ENCODE assay signal across 21 cellular contexts in genomic region chr16:19140392-19140791, GRCh38.
"Had no signal": no experiment of that assay in that cellular context is flagged by ENCODE, and none has a peak within 500 bp of the region (broad histone marks: within the 10 kb centered on the region; RNA-seq: fewer than 3 reads in every experiment).

No MANE protein-coding gene starts in this region.

- H3K4me1 ChIP-seq: testis had no signal

- H3K36me3 ChIP-seq: colonic mucosa, heart right ventricle, sigmoid colon, tibial nerve had no signal

- H3K4me3 Mint-ChIP-seq: endodermal cell; mesothelial cell of epicardium; natural killer cell; stimulated activated naive B cell treated with anti-CD40 and anti-IgM and Interleukin-4, amounts not matched to agents 10 μg/mL and 1 μg/mL and 100 μg/mL, for 72 hours; stimulated activated naive CD8-positive, alpha-beta T cell treated with anti-CD3 and anti-CD28 coated beads, Interleukin-15, amount 100 ng/mL, for 72 hours had no signal

- H3K27ac ChIP-seq: colonic mucosa, testis, tibial nerve had no signal

- FAIRE-seq: endothelial cell of umbilical vein, frontal cortex, islet of Langerhans had no signal

- H3K27me3 ChIP-seq: colonic mucosa, sigmoid colon, testis, tibial nerve had no signal

- DNase-seq: colonic mucosa; effector CD4-positive, alpha-beta T cell; endodermal cell; erythroblast; heart right ventricle; hypothalamus; kidney glomerular epithelial cell; natural killer cell; occipital lobe; sigmoid colon; stimulated activated CD4-positive, alpha-beta T cell treated with anti-CD3 and anti-CD28 coated beads, Interleukin-2, amount 100 ng/mL, for 24 hours; stimulated activated CD4-positive, alpha-beta T cell treated with anti-CD3 and anti-CD28 coated beads, Interleukin-4, amount 100 ng/mL, for 4 hours; stimulated activated naive B cell treated with anti-CD40 and anti-IgM and Interleukin-4, amounts not matched to agents 10 μg/mL and 1 μg/mL and 100 μg/mL, for 72 hours; stimulated activated naive CD8-positive, alpha-beta T cell treated with anti-CD3 and anti-CD28 coated beads, Interleukin-15, amount 100 ng/mL, for 72 hours; testis had no signal

- H3K9me3 ChIP-seq: colonic mucosa, heart right ventricle, sigmoid colon, testis, tibial nerve had no signal

- H3K9me3 Mint-ChIP-seq: endodermal cell; mesothelial cell of epicardium; natural killer cell; stimulated activated naive B cell treated with anti-CD40 and anti-IgM and Interleukin-4, amounts not matched to agents 10 μg/mL and 1 μg/mL and 100 μg/mL, for 72 hours; stimulated activated naive CD8-positive, alpha-beta T cell treated with anti-CD3 and anti-CD28 coated beads, Interleukin-15, amount 100 ng/mL, for 72 hours had no signal

- H3K36me3 Mint-ChIP-seq: mesothelial cell of epicardium; natural killer cell; stimulated activated naive B cell treated with anti-CD40 and anti-IgM and Interleukin-4, amounts not matched to agents 10 μg/mL and 1 μg/mL and 100 μg/mL, for 72 hours had no signal

- ATAC-seq: heart right ventricle; natural killer cell; stimulated activated naive B cell treated with anti-CD40 and anti-IgM and Interleukin-4, amounts not matched to agents 10 μg/mL and 1 μg/mL and 100 μg/mL, for 72 hours; stimulated activated naive CD8-positive, alpha-beta T cell treated with anti-CD3 and anti-CD28 coated beads, Interleukin-15, amount 100 ng/mL, for 72 hours had no signal

- H3K27ac Mint-ChIP-seq: natural killer cell; stimulated activated naive B cell treated with anti-CD40 and anti-IgM and Interleukin-4, amounts not matched to agents 10 μg/mL and 1 μg/mL and 100 μg/mL, for 72 hours; stimulated activated naive CD8-positive, alpha-beta T cell treated with anti-CD3 and anti-CD28 coated beads, Interleukin-15, amount 100 ng/mL, for 72 hours had no signal

- H3K4me1 Mint-ChIP-seq: natural killer cell; stimulated activated naive CD8-positive, alpha-beta T cell treated with anti-CD3 and anti-CD28 coated beads, Interleukin-15, amount 100 ng/mL, for 72 hours had no signal

- H3K4me3 ChIP-seq: colonic mucosa, heart right ventricle, sigmoid colon, skin epidermis, testis, tibial nerve had no signal
